ENCODE assay signal across 17 cellular contexts in genomic region chr2:196380098-196380497, GRCh38.
"Had no signal": no experiment of that assay in that cellular context is flagged by ENCODE, and none has a peak within 500 bp of the region (broad histone marks: within the 10 kb centered on the region; RNA-seq: fewer than 3 reads in every experiment).

No MANE protein-coding gene starts in this region.

- ATAC-seq: activated CD4-positive, CD25-positive, alpha-beta regulatory T cell treated with anti-CD3 and anti-CD28 coated beads, Interleukin-2, amount 50 U/mL, for 24 hours had no signal

- H3K4me1 Mint-ChIP-seq: brain; central memory CD8-positive, alpha-beta T cell; naive B cell had no signal

- H3K4me3 Mint-ChIP-seq: activated naive CD8-positive, alpha-beta T cell treated with anti-CD3 and anti-CD28 coated beads for 36 hours; activated T-helper 1 cell treated with anti-CD3 and anti-CD28 coated beads, Interleukin-12 subunit alpha, Interleukin-12 subunit beta, Interleukin-2, Interleukin-4 antibody, amounts not matched to agents 30 ng/mL and 10 ng/mL and 1 ng/mL, durations not matched to agents 14 hours and 24 hours and 36 hours; brain; central memory CD8-positive, alpha-beta T cell; naive B cell had no signal

- H3K9me3 ChIP-seq: esophagus squamous epithelium, tibial artery, vagina had no signal

- H3K9ac ChIP-seq: parathyroid adenoma had no signal

- H3K79me2 ChIP-seq: parathyroid adenoma had no signal

- H2AFZ ChIP-seq: parathyroid adenoma had no signal

- H3K4me3 ChIP-seq: esophagus squamous epithelium, tibial artery, vagina had no signal

- H3K27me3 ChIP-seq: esophagus squamous epithelium, tibial artery, vagina had no signal

- H3K36me3 Mint-ChIP-seq: brain, naive B cell had no signal

- H3K36me3 ChIP-seq: esophagus squamous epithelium, tibial artery, vagina had no signal

- H3K9me3 Mint-ChIP-seq: activated T-helper 1 cell treated with anti-CD3 and anti-CD28 coated beads, Interleukin-12 subunit alpha, Interleukin-12 subunit beta, Interleukin-2, Interleukin-4 antibody, amounts not matched to agents 30 ng/mL and 10 ng/mL and 1 ng/mL, durations not matched to agents 14 hours and 24 hours and 36 hours; central memory CD8-positive, alpha-beta T cell had no signal

- H3K27me3 Mint-ChIP-seq: naive B cell had no signal

- H3K4me1 ChIP-seq: parathyroid adenoma, tibial artery, vagina had no signal

- FAIRE-seq: endothelial cell of umbilical vein had no signal

- H3K27ac ChIP-seq: esophagus squamous epithelium, parathyroid adenoma, tibial artery, vagina had no signal

- H3K27ac Mint-ChIP-seq: activated naive CD8-positive, alpha-beta T cell treated with anti-CD3 and anti-CD28 coated beads for 36 hours; activated T-helper 1 cell treated with anti-CD3 and anti-CD28 coated beads, Interleukin-12 subunit alpha, Interleukin-12 subunit beta, Interleukin-2, Interleukin-4 antibody, amounts not matched to agents 30 ng/mL and 10 ng/mL and 1 ng/mL, durations not matched to agents 14 hours and 24 hours and 36 hours; brain; naive B cell had no signal

- DNase-seq: activated CD4-positive, alpha-beta T cell treated with anti-CD3 and anti-CD28 coated beads, Interleukin-2, amount 50 U/mL, for 1 hour; activated naive CD8-positive, alpha-beta T cell treated with anti-CD3 and anti-CD28 coated beads for 36 hours; effector CD8-positive, alpha-beta T cell; esophagus squamous epithelium; glutamatergic neuron; naive B cell; stimulated activated CD4-positive, alpha-beta T cell treated with anti-CD3 and anti-CD28 coated beads, Interleukin-2, amount 100 ng/mL, for 48 hours; stimulated activated naive CD4-positive, alpha-beta T cell; T1000; tibial artery had no signal
